19 cellular contexts compared by ENCODE assay signal in genomic region chr11:116730568-116730967, GRCh38. TPM values are rescaled to one million over a fixed set of nuclear protein-coding genes. Genes with fewer than 3 reads are reported as not detected.
DNase-seq lines count a peak whose midpoint lies in the region; ATAC-seq and TF ChIP-seq lines count a peak whose summit lies in the region.
"Had no signal": no experiment of that assay in that cellular context is flagged by ENCODE, and none has a peak within 500 bp of the region (broad histone marks: within the 10 kb centered on the region; RNA-seq: fewer than 3 reads in every experiment).

No MANE protein-coding gene starts in this region.

- BruUV-seq in PC-3 (replicated peaks; lab: Mats Ljungman, UMichigan) = no TSS peak

- H3K4me1 ChIP-seq in left ventricle myocardium inferior (peaks cover 16% of the 10 kb centered on the region), PC-3 (ENCODE audit: insufficient read depth, low read length) (no peaks in the 10 kb centered on the region)
- H3K4me1 ChIP-seq: breast epithelium had no signal

- H3K9me3 Mint-ChIP-seq in immature natural killer cell = no peaks in the 10 kb centered on the region
- H3K9me3 Mint-ChIP-seq: activated T-helper 1 cell treated with anti-CD3 and anti-CD28 coated beads, Interleukin-12 subunit alpha, Interleukin-12 subunit beta, Interleukin-2, Interleukin-4 antibody, amounts not matched to agents 30 ng/mL and 10 ng/mL and 1 ng/mL, durations not matched to agents 14 hours and 24 hours and 36 hours had no signal

- ATAC-seq in PC-3 (no peak), GM21390 (IDR thresholded peaks at IDR 0.05; ENCODE audit: unreplicated experiment) (no peak)
- ATAC-seq: left lung had no signal

- CTCF ChIA-PET in PC-3 (lab: Charles Lee) = no interaction called here

- H3K9me3 ChIP-seq in left ventricle myocardium inferior (replicated peaks) = no peaks in the 10 kb centered on the region
- no peaks in the 10 kb centered on the region for H3K9me3 ChIP-seq in PC-3 (ENCODE audit: low read length)
- H3K9me3 ChIP-seq: BLaER1 treated with 17β-estradiol and CSF1 and Interleukin-3, amounts not matched to agents 10 nM and 100 nM; breast epithelium; gastroesophageal sphincter; left lung; vagina had no signal

- H3K9me2 ChIP-seq in PC-3 (replicated peaks; ENCODE audit: low read length) = no peaks in the 10 kb centered on the region

- H3K9ac ChIP-seq in PC-3 (ENCODE audit: low read length) = no peak overlapping the region
- H3K9ac ChIP-seq: BLaER1 treated with 17β-estradiol and CSF1 and Interleukin-3, amounts not matched to agents 10 nM and 100 nM had no signal

- DNase-seq in G401 (ENCODE audit: low spot score) (peak; percentile 74), coronary artery (ENCODE audit: low spot score) (peak; percentile 56), left ventricle myocardium inferior (peak; percentile 28), posterior vena cava (ENCODE audit: low spot score) (peak; percentile 63), NCI-H187 treated with DMSO at 0.1 percent for 48 hours (lab: John Stamatoyannopoulos, UW) (no peak), immature natural killer cell (no peak), PC-3 (no peak)
- DNase-seq: activated CD4-positive, alpha-beta T cell treated with anti-CD3 and anti-CD28 coated beads for 4 hours; OCI-M1; SHP77 treated with DMSO at 0.1 percent for 48 hours; stimulated activated CD4-positive, alpha-beta T cell treated with anti-CD3 and anti-CD28 coated beads, Interleukin-15, amount 100 ng/mL, for 24 hours had no signal

- H3F3A ChIP-seq in PC-3 (ENCODE audit: low read length, unreplicated experiment) = no peaks in the 10 kb centered on the region

- H3K27ac ChIP-seq in coronary artery (no peak overlapping the region), left ventricle myocardium inferior (replicated peaks) (no peak overlapping the region), PC-3 (ENCODE audit: low read length) (no peak overlapping the region)
- H3K27ac ChIP-seq: BLaER1 treated with 17β-estradiol and CSF1 and Interleukin-3, amounts not matched to agents 10 nM and 100 nM; breast epithelium; epithelial cell of prostate; gastroesophageal sphincter; left lung; vagina had no signal

- H3K36me3 ChIP-seq in left ventricle myocardium inferior (no peaks in the 10 kb centered on the region), PC-3 (ENCODE audit: low read depth, low read length) (no peaks in the 10 kb centered on the region)
- H3K36me3 ChIP-seq: BLaER1 treated with 17β-estradiol and CSF1 and Interleukin-3, amounts not matched to agents 10 nM and 100 nM; breast epithelium; gastroesophageal sphincter; left lung; vagina had no signal

- intact Hi-C loops in left ventricle myocardium inferior (cut with micrococcal nuclease) (no loop called here), posterior vena cava (cut with DNase I) (no loop called here), PC-3 (cut with micrococcal nuclease) (no loop called here)

- POLR2A ChIA-PET in PC-3 (lab: Charles Lee; ENCODE audit: unreplicated experiment) = interaction anchor here (0.6 kb wide), 1 partner anchor 44 kb away, joined by 3 read pairs; no protein-coding TSS in a partner anchor

- no peak for TF ChIP-seq CTCF in coronary artery (IDR thresholded peaks at IDR 0.05)
- no peak for TF ChIP-seq CTCF in left ventricle myocardium inferior (IDR thresholded peaks at IDR 0.05; ENCODE audit: borderline replicate concordance)
- TF ChIP-seq CTCF in PC-3 (conservative IDR thresholded peaks at IDR 0.05; ENCODE audit: low read depth, low read length) = no peak

- in situ Hi-C loops in G401 (cut with HindIII; ENCODE audit: low sequenced_read_pairs) = no loop called here

- no peak overlapping the region for H2AFZ ChIP-seq in PC-3 (ENCODE audit: low read length)

- H3K4me3 Mint-ChIP-seq in immature natural killer cell = no peak overlapping the region
- H3K4me3 Mint-ChIP-seq: activated T-helper 1 cell treated with anti-CD3 and anti-CD28 coated beads, Interleukin-12 subunit alpha, Interleukin-12 subunit beta, Interleukin-2, Interleukin-4 antibody, amounts not matched to agents 30 ng/mL and 10 ng/mL and 1 ng/mL, durations not matched to agents 14 hours and 24 hours and 36 hours had no signal

- H3K4me1 Mint-ChIP-seq in immature natural killer cell = peaks cover 3 to 10% of the 10 kb centered on the region in 2 donors

- H3K27me3 Mint-ChIP-seq in immature natural killer cell (ENCODE audit: low read depth in 3 of 3) = peaks cover 4 to 20% (median 8%) of the 10 kb centered on the region in 3 donors

- H3K27ac Mint-ChIP-seq in immature natural killer cell = no peak overlapping the region
- H3K27ac Mint-ChIP-seq: activated T-helper 1 cell treated with anti-CD3 and anti-CD28 coated beads, Interleukin-12 subunit alpha, Interleukin-12 subunit beta, Interleukin-2, Interleukin-4 antibody, amounts not matched to agents 30 ng/mL and 10 ng/mL and 1 ng/mL, durations not matched to agents 14 hours and 24 hours and 36 hours had no signal

- H3K79me2 ChIP-seq in PC-3 (ENCODE audit: low read length) = no peaks in the 10 kb centered on the region

- H3K4me3 ChIP-seq in coronary artery (no peak overlapping the region), left ventricle myocardium inferior (no peak overlapping the region), PC-3 (ENCODE audit: low read length) (no peak overlapping the region)
- H3K4me3 ChIP-seq: BLaER1 treated with 17β-estradiol and CSF1 and Interleukin-3, amounts not matched to agents 10 nM and 100 nM; breast epithelium; gastroesophageal sphincter; left lung; vagina had no signal

- H3K4me2 ChIP-seq in PC-3 (ENCODE audit: low read length) = no peak overlapping the region
- H3K4me2 ChIP-seq: BLaER1 treated with 17β-estradiol and CSF1 and Interleukin-3, amounts not matched to agents 10 nM and 100 nM had no signal

- peaks cover 61% of the 10 kb centered on the region for H3K27me3 ChIP-seq in left ventricle myocardium inferior (ENCODE audit: low read depth)
- H3K27me3 ChIP-seq in PC-3 (ENCODE audit: low read length) = no peaks in the 10 kb centered on the region
- H3K27me3 ChIP-seq: BLaER1 treated with 17β-estradiol and CSF1 and Interleukin-3, amounts not matched to agents 10 nM and 100 nM; breast epithelium; vagina had no signal

- H4K20me1 ChIP-seq in PC-3 (ENCODE audit: low read length) = no peaks in the 10 kb centered on the region

- H3K36me3 Mint-ChIP-seq in immature natural killer cell = no peaks in the 10 kb centered on the region

RNA-seq across cellular contexts. Expression of gene BUD13, which starts 42.2 kb away (rescaled TPM):
- 35.0 and 37.7 TPM in 2 replicates for total RNA-seq in G401 (2014; rRNA removed; shearing (Covaris generic))
- total RNA-seq in left ventricle myocardium inferior (7.1 TPM), posterior vena cava (10 to 100 TPM in 1 of 2 donors, 1 to 10 TPM in 1; 9.2 to 10.2 TPM), PC-3 (2014; rRNA removed) (28.9 and 38.0 TPM in 2 replicates)
- 10 to 100 TPM in 1 of 3 donors, 1 to 10 TPM in 2; 5.7 to 16.0 (median 7.0) TPM for polyA plus RNA-seq in immature natural killer cell

RNA-seq across cellular contexts. Expression of gene ZPR1, which starts 57.3 kb away (rescaled TPM):
- 35.9 and 42.7 TPM in 2 replicates for total RNA-seq in G401 (2014; rRNA removed; shearing (Covaris generic))
- 26.4 TPM for total RNA-seq in left ventricle myocardium inferior
- total RNA-seq in posterior vena cava = 10 to 100 TPM; 38.8 to 44.6 TPM
- polyA plus RNA-seq in immature natural killer cell = 10 to 100 TPM; 27.8 to 34.3 (median 31.5) TPM
- total RNA-seq in PC-3 (2014; rRNA removed) = 86.5 and 89.5 TPM in 2 replicates

Comparison
In these comparisons a context has a peak if more than half of its experiments do, and no peak if none do; other contexts are left out.
1. DNase-seq: peak in G401 (single experiment), coronary artery (single experiment), left ventricle myocardium inferior (single experiment) and posterior vena cava (single experiment); none in NCI-H187 treated with DMSO at 0.1 percent for 48 hours (single experiment), immature natural killer cell (0 of 3) and PC-3 (single experiment).